In the genomic region with DNA sequence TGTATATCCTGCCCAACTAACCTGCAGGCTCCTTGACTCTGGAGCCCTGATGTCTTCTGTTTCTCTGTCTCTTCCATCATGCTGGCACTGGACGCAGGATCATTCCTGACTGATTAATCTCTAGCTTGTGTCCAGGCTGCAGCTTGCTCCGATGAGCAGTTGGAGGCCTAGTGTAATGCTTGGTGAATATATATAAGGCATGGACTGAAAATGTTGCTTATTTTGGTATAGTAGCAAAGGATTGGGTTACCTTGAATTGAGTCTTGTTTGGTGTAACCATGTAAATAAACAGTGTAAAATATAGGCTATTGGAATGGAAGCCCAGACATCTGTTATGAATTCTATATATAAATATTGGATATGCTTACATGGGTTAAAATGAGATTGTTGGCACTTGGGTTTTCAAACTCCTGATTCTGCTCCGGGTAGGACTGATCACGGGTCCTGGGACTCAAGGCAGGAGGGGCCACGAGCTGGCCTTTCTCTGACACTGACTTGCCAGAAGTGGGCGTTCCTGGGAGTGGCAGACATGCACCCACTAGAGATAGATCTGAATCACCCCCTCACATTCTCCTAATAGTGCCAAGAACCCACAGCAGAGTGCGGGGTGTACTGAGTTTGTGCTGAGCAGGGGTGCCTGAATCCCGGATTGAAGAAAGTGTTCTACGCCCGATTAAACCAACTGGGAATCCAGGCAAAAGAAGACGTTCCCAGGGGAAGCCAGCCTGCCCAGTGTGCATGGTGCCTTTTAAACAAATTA, we compare ENCODE assay signal across 11 cellular contexts. TPM values are rescaled to one million over a fixed set of nuclear protein-coding genes. Genes with fewer than 3 reads are reported as not detected.
A peak's percentile ranks its signal among the peaks of the same experiment; 100 is the strongest.
DNase-seq lines count a peak whose midpoint lies in the region; ATAC-seq and TF ChIP-seq lines count a peak whose summit lies in the region.
"Had no signal": no experiment of that assay in that cellular context is flagged by ENCODE, and none has a peak within 500 bp of the region (broad histone marks: within the 10 kb centered on the region; RNA-seq: fewer than 3 reads in every experiment).

No MANE protein-coding gene starts in this region.

- CTCF ChIA-PET in RWPE1 (lab: Yijun Ruan, JAX) = interaction anchor here (0.6 kb wide), 3 partner anchors 13 to 1265 kb away, joined by 3 to 5 read pairs (median 4); no protein-coding TSS in a partner anchor

- peaks cover 15% of the 10 kb centered on the region for H3K79me1 ChIP-seq in trophoblast cell (ENCODE audit: low read length)

- peaks cover 10% of the 10 kb centered on the region for H3K79me2 ChIP-seq in trophoblast cell (ENCODE audit: control insufficient read depth, insufficient read depth, low read length, poor library complexity)

- H3K27me3 Mint-ChIP-seq in CD4-positive, CD25-positive, alpha-beta regulatory T cell = no peaks in the 10 kb centered on the region
- H3K27me3 Mint-ChIP-seq: activated B cell treated with CpG ODN at 0.5 μM for 24 hours had no signal

- H3K27ac Mint-ChIP-seq in CD4-positive, CD25-positive, alpha-beta regulatory T cell = peak overlapping the region in 2 of 3 donors; percentile 70 to 74
- H3K27ac Mint-ChIP-seq: activated B cell treated with CpG ODN at 0.5 μM for 24 hours had no signal

- H3K36me3 ChIP-seq in CD4-positive, CD25-positive, alpha-beta regulatory T cell (ENCODE audit: control insufficient read depth, insufficient read depth, low read length) = no peaks in the 10 kb centered on the region
- H3K36me3 ChIP-seq in trophoblast cell (ENCODE audit: control insufficient read depth in 1 of 2, insufficient read depth in 2 of 2, low read length in 2 of 2) = no peaks in the 10 kb centered on the region

- H3K9me3 Mint-ChIP-seq in CD4-positive, CD25-positive, alpha-beta regulatory T cell = peaks cover 0 to 1% (median 0%) of the 10 kb centered on the region in 7 donors
- H3K9me3 Mint-ChIP-seq: activated B cell treated with CpG ODN at 0.5 μM for 24 hours had no signal

- WGBS in trophoblast cell (ENCODE audit: extremely low coverage, insufficient coverage, insufficient read length) = no CpG with 5 or more reads among the region's 11 CpGs

- no peak for ATAC-seq in CD4-positive, CD25-positive, alpha-beta regulatory T cell (ENCODE audit: low read depth in 2 of 2)
- ATAC-seq in HG03097 (IDR thresholded peaks at IDR 0.05; ENCODE audit: low FRiP score, unreplicated experiment) = no peak

- no peak overlapping the region for H3K14ac ChIP-seq in trophoblast cell (ENCODE audit: low read length)

- H3K9me3 ChIP-seq in CD4-positive, CD25-positive, alpha-beta regulatory T cell (ENCODE audit: control insufficient read depth in 2 of 2, low read length in 2 of 2) = no peaks in the 10 kb centered on the region
- no peaks in the 10 kb centered on the region for H3K9me3 ChIP-seq in trophoblast cell (ENCODE audit: insufficient read depth, low read depth, low read length)

- H2AFZ ChIP-seq in trophoblast cell (ENCODE audit: insufficient read depth, low read length, poor library complexity) = no peak overlapping the region

- no peaks in the 10 kb centered on the region for H3K27me3 ChIP-seq in CD4-positive, CD25-positive, alpha-beta regulatory T cell (ENCODE audit: control insufficient read depth, insufficient read depth, low read length)
- no peaks in the 10 kb centered on the region for H3K27me3 ChIP-seq in trophoblast cell (ENCODE audit: insufficient read depth, low read length)

- no peak overlapping the region for H4K8ac ChIP-seq in trophoblast cell (ENCODE audit: low read depth, low read length)

- POLR2A ChIA-PET in RWPE1 (lab: Yijun Ruan, JAX; ENCODE audit: low non-redundant PET) = no interaction called here

- no peak overlapping the region for H2BK12ac ChIP-seq in trophoblast cell (ENCODE audit: low read length)

- H3K18ac ChIP-seq in trophoblast cell (ENCODE audit: low read length) = no peak overlapping the region

- no peak overlapping the region for H3K4me2 ChIP-seq in trophoblast cell (ENCODE audit: low read length)

- no peaks in the 10 kb centered on the region for H3K36me3 Mint-ChIP-seq in CD4-positive, CD25-positive, alpha-beta regulatory T cell

- H2AK5ac ChIP-seq in trophoblast cell (ENCODE audit: low read length) = no peak overlapping the region

- H3K4me1 Mint-ChIP-seq in CD4-positive, CD25-positive, alpha-beta regulatory T cell = peaks cover 15 to 61% (median 39%) of the 10 kb centered on the region in 4 donors

- no peak overlapping the region for H4K91ac ChIP-seq in trophoblast cell (ENCODE audit: low read depth, low read length)

- H3K23ac ChIP-seq in trophoblast cell (ENCODE audit: low read length) = no peak overlapping the region

- peaks cover 37% of the 10 kb centered on the region for H3K4me1 ChIP-seq in CD4-positive, CD25-positive, alpha-beta regulatory T cell (ENCODE audit: control insufficient read depth, insufficient read depth, low read length, poor library complexity, severe bottlenecking)
- peaks cover 28 to 29% of the 10 kb centered on the region in 2 experiments for H3K4me1 ChIP-seq in trophoblast cell (ENCODE audit: control insufficient read depth in 1 of 2, insufficient read depth in 2 of 2, low read length in 2 of 2)

- no peak overlapping the region for H4K12ac ChIP-seq in trophoblast cell (ENCODE audit: low read depth, low read length)

- H2BK120ac ChIP-seq in trophoblast cell (ENCODE audit: insufficient read depth, low read length, poor library complexity) = no peak overlapping the region

- no peak overlapping the region for H3K4ac ChIP-seq in trophoblast cell (ENCODE audit: low read depth, low read length)

- H3K27ac ChIP-seq in CD4-positive, CD25-positive, alpha-beta regulatory T cell (ENCODE audit: insufficient read depth, low read length, poor library complexity, severe bottlenecking) = no peak overlapping the region
- peak overlapping the region; percentile 87 for H3K27ac ChIP-seq in RWPE1
- H3K27ac ChIP-seq in trophoblast cell (ENCODE audit: low read depth, low read length) = no peak overlapping the region

- TF ChIP-seq CTCF in RWPE1 (conservative IDR thresholded peaks at IDR 0.05; ENCODE audit: low read depth) = no peak
- no peak for TF ChIP-seq CTCF in fibroblast of mammary gland (conservative IDR thresholded peaks at IDR 0.05; ENCODE audit: control insufficient read depth, insufficient read depth, low read depth, low read length)

- H3K9ac ChIP-seq in trophoblast cell (ENCODE audit: low read length) = no peak overlapping the region

- no peak overlapping the region for H3K4me3 Mint-ChIP-seq in CD4-positive, CD25-positive, alpha-beta regulatory T cell
- H3K4me3 Mint-ChIP-seq: activated B cell treated with CpG ODN at 0.5 μM for 24 hours had no signal

- no peak overlapping the region for H2BK5ac ChIP-seq in trophoblast cell (ENCODE audit: low read depth, low read length, poor library complexity)

- no peak overlapping the region for H3K4me3 ChIP-seq in CD4-positive, CD25-positive, alpha-beta regulatory T cell (ENCODE audit: low read depth, low read length)
- H3K4me3 ChIP-seq in fibroblast of mammary gland (ENCODE audit: control insufficient read depth, low read depth, low read length) (no peak overlapping the region), trophoblast cell (ENCODE audit: low read depth, low read length) (no peak overlapping the region)

- no peak for DNase-seq in CD4-positive, CD25-positive, alpha-beta regulatory T cell
- DNase-seq in RWPE1 (ENCODE audit: low spot score) (peak; percentile 69), fibroblast of mammary gland (ENCODE audit: low read depth) (peak; percentile 68), trophoblast cell (peak; percentile 60 to 65), NCI-H1105 treated with DMSO at 0.1 percent for 48 hours (lab: John Stamatoyannopoulos, UW) (no peak), NCI-H1436 treated with DMSO at 0.1 percent for 48 hours (lab: John Stamatoyannopoulos, UW) (no peak)
- DNase-seq in stimulated activated naive CD4-positive, alpha-beta T cell (lab: John Stamatoyannopoulos, UW) = no peak
- DNase-seq: activated B cell treated with CpG ODN at 0.5 μM for 24 hours; NCI-H774; stimulated activated CD4-positive, alpha-beta T cell treated with anti-CD3 and anti-CD28 coated beads, Interleukin-1b, Interleukin-23, amount 100 ng/mL, for 48 hours had no signal

RNA-seq across cellular contexts. Expression of gene LRP5, which starts 25.8 kb away (rescaled TPM):
- total RNA-seq in CD4-positive, CD25-positive, alpha-beta regulatory T cell = 1.3 TPM
- 1 to 10 TPM in 1 of 4 donors, under 1 TPM in 2, not detected in 1; 0.22 to 1.2 (median 0.40) TPM for polyA plus RNA-seq in CD4-positive, CD25-positive, alpha-beta regulatory T cell
- 16.1 and 17.7 TPM in 2 replicates for polyA plus RNA-seq in trophoblast cell (2013)

Comparison
In these comparisons a context has a peak if more than half of its experiments do, and no peak if none do; other contexts are left out.
1. DNase-seq: peak in RWPE1 (single experiment), fibroblast of mammary gland (single experiment) and trophoblast cell (2 of 2); none in CD4-positive, CD25-positive, alpha-beta regulatory T cell (0 of 3), stimulated activated naive CD4-positive, alpha-beta T cell (0 of 6), NCI-H1105 treated with DMSO at 0.1 percent for 48 hours (single experiment) and NCI-H1436 treated with DMSO at 0.1 percent for 48 hours (single experiment).